ENCODE assay signal across 8 cellular contexts in genomic region chr14:73757381-73757780, GRCh38. TPM values are rescaled to one million over a fixed set of nuclear protein-coding genes. Genes with fewer than 3 reads are reported as not detected.
DNase-seq lines count a peak whose midpoint lies in the region; ATAC-seq, FAIRE-seq and TF ChIP-seq lines count a peak whose summit lies in the region.

No MANE protein-coding gene starts in this region.

- no peaks in the 10 kb centered on the region for H3K27me3 ChIP-seq in fibroblast of lung (ENCODE audit: control insufficient read depth, insufficient read depth, low read length)
- H3K27me3 ChIP-seq in spleen (replicated peaks in 1 of 7): no peaks in the 10 kb centered on the region

- peak overlapping the region; percentile 95 for H3K27ac ChIP-seq in fibroblast of lung (ENCODE audit: insufficient read depth, low read length)
- peak overlapping the region; percentile 96 to 99 (median 97) for H3K27ac ChIP-seq in spleen

- ATAC-seq in activated B cell treated with CpG ODN at 0.5 μM for 24 hours (ENCODE audit: low read depth): no peak
- ATAC-seq in GM18861 (IDR thresholded peaks at IDR 0.05; ENCODE audit: unreplicated experiment): no peak

- H3K27ac Mint-ChIP-seq in activated B cell treated with CpG ODN at 0.5 μM for 24 hours: peak overlapping the region; percentile 92

- peaks cover 8% of the 10 kb centered on the region for H3K36me3 Mint-ChIP-seq in activated B cell treated with CpG ODN at 0.5 μM for 24 hours (ENCODE audit: low read depth)

- no peak for TF ChIP-seq CTCF in activated B cell treated with CpG ODN at 0.5 μM for 24 hours (IDR thresholded peaks at IDR 0.05)
- TF ChIP-seq CTCF in fibroblast of lung (conservative IDR thresholded peaks at IDR 0.05 in 1 of 2, IDR thresholded peaks at IDR 0.05 in 1 of 2; ENCODE audit: low read depth in 1 of 2, low read length in 2 of 2): no peak
- TF ChIP-seq CTCF in spleen (IDR thresholded peaks at IDR 0.05 in 8 of 11, conservative IDR thresholded peaks at IDR 0.05 in 3 of 11): no peak
- no peak for TF ChIP-seq CTCF in GM13976 (IDR thresholded peaks at IDR 0.05; ENCODE audit: borderline replicate concordance, control extremely low read depth, extremely low read depth, insufficient read depth, missing control alignments)

- no peak for DNase-seq in GM12891 (ENCODE audit: insufficient read length, low spot score)
- no peak for DNase-seq in activated B cell treated with CpG ODN at 0.5 μM for 24 hours
- no peak for DNase-seq in fibroblast of lung (ENCODE audit: low read depth in 2 of 2)
- DNase-seq in spleen: peak; percentile 61
- no peak for DNase-seq in NCI-H748 (lab: John Stamatoyannopoulos, UW; ENCODE audit: unreplicated experiment)
- no peak for DNase-seq in GM13976 (ENCODE audit: low spot score)
- no peak for DNase-seq in SHP77 (lab: John Stamatoyannopoulos, UW)

- H3K4me3 ChIP-seq in fibroblast of lung (replicated peaks in 1 of 4; ENCODE audit: control extremely low read depth in 1 of 4, insufficient read depth in 1 of 4, low read depth in 3 of 4, low read length in 4 of 4) (peak overlapping the region in 3 of 4 experiments; percentile 56 to 81 (median 67)), spleen (peak overlapping the region in 5 of 8 donors; percentile 67 to 93 (median 89))

- peak overlapping the region; percentile 87 for H3K4me3 Mint-ChIP-seq in activated B cell treated with CpG ODN at 0.5 μM for 24 hours

- CTCF ChIA-PET in activated B cell treated with CpG ODN at 0.5 μM for 24 hours (lab: Charles Lee): interaction anchor here (2.0 to 4.9 kb wide), 6 partner anchors 8 to 29 kb away, joined by 10 to 43 read pairs (median 18); no protein-coding TSS in a partner anchor

- peaks cover 2% of the 10 kb centered on the region for H3K36me3 ChIP-seq in fibroblast of lung (ENCODE audit: control insufficient read depth, insufficient read depth, low read length)
- no peaks in the 10 kb centered on the region for H3K36me3 ChIP-seq in spleen

- H3K9me3 Mint-ChIP-seq in activated B cell treated with CpG ODN at 0.5 μM for 24 hours: no peaks in the 10 kb centered on the region

- no peak overlapping the region for H2AFZ ChIP-seq in fibroblast of lung (ENCODE audit: low read length)

- H3K79me2 ChIP-seq in fibroblast of lung (ENCODE audit: control insufficient read depth, insufficient read depth, low read length): peaks cover 80% of the 10 kb centered on the region

- in situ Hi-C loops in GM13976 (cut with MboI; ENCODE audit: low sequenced_read_pairs, unreplicated experiment): no loop called here

- intact Hi-C loops in activated B cell treated with CpG ODN at 0.5 μM for 24 hours (cut with micrococcal nuclease): no loop called here
- intact Hi-C loops in spleen (cut with DNase I; ENCODE audit: low total_unique reads): no loop called here

- H3K4me1 Mint-ChIP-seq in activated B cell treated with CpG ODN at 0.5 μM for 24 hours: peaks cover 86% of the 10 kb centered on the region

- H3K9me3 ChIP-seq in fibroblast of lung (ENCODE audit: control insufficient read depth, insufficient read depth, low read depth, low read length) (no peaks in the 10 kb centered on the region), spleen (no peaks in the 10 kb centered on the region)

- H3K4me2 ChIP-seq in fibroblast of lung (ENCODE audit: extremely low read depth, insufficient read depth, low read length): peak overlapping the region; percentile 79

- no peak for FAIRE-seq in GM12891 (lab: Jason Lieb, UNC)

- TF ChIP-seq POLR2A in GM12891 (IDR thresholded peaks at IDR 0.05; ENCODE audit: low read depth, low read length): peak; percentile 49; the same call in 1 of the 2 replicates
- no peak for TF ChIP-seq POLR2A in spleen (IDR thresholded peaks at IDR 0.05)

- H3K4me1 ChIP-seq in fibroblast of lung (ENCODE audit: control insufficient read depth, extremely low read depth, insufficient read depth, low read length) (peaks cover 71% of the 10 kb centered on the region), spleen (peaks cover 80 to 91% (median 90%) of the 10 kb centered on the region in 6 donors)

- WGBS in spleen, 5 donors: 59 to 83% (median 76%) methylated on average over 1 of the region's 1 CpG

- no peaks in the 10 kb centered on the region for H3K27me3 Mint-ChIP-seq in activated B cell treated with CpG ODN at 0.5 μM for 24 hours

- no peak overlapping the region for H3K9ac ChIP-seq in fibroblast of lung (ENCODE audit: insufficient read depth, low read length)

- H4K20me1 ChIP-seq in fibroblast of lung (ENCODE audit: control insufficient read depth, extremely low read depth, insufficient read depth, low read length): no peaks in the 10 kb centered on the region

- POLR2A ChIA-PET in activated B cell treated with CpG ODN at 0.5 μM for 24 hours (lab: Charles Lee): interaction anchor here (1.0 to 14.6 kb wide), 6 partner anchors 13 to 34 kb away, joined by 3 to 493 read pairs (median 114); no protein-coding TSS in a partner anchor

TF ChIP-seq in GM12891, 5 proteins besides CTCF, POLR2A, EP300 and RAD21:
- TF ChIP-seq PAX5 (IDR thresholded peaks at IDR 0.05; ENCODE audit: insufficient read depth, low read length, severe bottlenecking) (no peak), POLR2AphosphoS5 (IDR thresholded peaks at IDR 0.05; ENCODE audit: low read depth, low read length) (0 out of 2 replicates have a peak, but pooled peaks have one; percentile 43), SPI1 (IDR thresholded peaks at IDR 0.05; ENCODE audit: low read depth, low read length) (no peak)

RNA-seq across cellular contexts. Expression of gene PNMA1, which starts 43.2 kb away (rescaled TPM):
- polyA plus RNA-seq in GM12891 (2012; ENCODE audit: low read depth, missing spikeins): 18.6 TPM
- total RNA-seq in activated B cell treated with CpG ODN at 0.5 μM for 24 hours: 19.9 and 22.2 TPM in 2 replicates
- 11.6 and 19.5 TPM in 2 replicates for total RNA-seq in fibroblast of lung
- polyA plus RNA-seq in fibroblast of lung: 44.5 and 46.8 TPM in 2 replicates
- polyA plus RNA-seq in fibroblast of lung (2012): 57.0 and 66.6 TPM in 2 replicates
- 11.5 and 12.8 TPM in 2 replicates for polyA minus RNA-seq in fibroblast of lung (ENCODE audit: low replicate concordance)
- 10 to 100 TPM; 21.1 to 31.8 (median 25.4) TPM for total RNA-seq in spleen
- polyA plus RNA-seq in spleen: 10 to 100 TPM; 13.1 to 19.8 (median 13.8) TPM
